Comparison of ENCODE assay signal across 20 cellular contexts in genomic region chr1:56495538-56495937, GRCh38.
DNase-seq lines count a peak whose midpoint lies in the region; ATAC-seq and TF ChIP-seq lines count a peak whose summit lies in the region.
"Had no signal": no experiment of that assay in that cellular context is flagged by ENCODE, and none has a peak within 500 bp of the region (broad histone marks: within the 10 kb centered on the region; RNA-seq: fewer than 3 reads in every experiment).

No MANE protein-coding gene starts in this region.

- H3K27me3 Mint-ChIP-seq in CD14-positive monocyte (ENCODE audit: low read depth in 3 of 3) (peaks cover under 1 to 7% (median 2%) of the 10 kb centered on the region in 3 donors), endodermal cell (ENCODE audit: insufficient read depth) (no peaks in the 10 kb centered on the region)
- H3K27me3 Mint-ChIP-seq: B cell had no signal

- H3K36me3 ChIP-seq in endodermal cell (ENCODE audit: control insufficient read depth, insufficient read depth, low read length) (peaks cover 21% of the 10 kb centered on the region), liver (ENCODE audit: control insufficient read depth in 4 of 4, insufficient read depth in 3 of 4, low read depth in 1 of 4, low read length in 3 of 4) (peaks cover 4 to 29% (median 14%) of the 10 kb centered on the region in 4 donors), HAP-1 (replicated peaks) (no peaks in the 10 kb centered on the region)
- H3K36me3 ChIP-seq: SJCRH30 had no signal

- H3K4me3 ChIP-seq in endodermal cell (ENCODE audit: low read length) (no peak overlapping the region), liver (ENCODE audit: low read depth in 1 of 3, low read length in 3 of 3) (no peak overlapping the region), HAP-1 (no peak overlapping the region)
- H3K4me3 ChIP-seq: GM12878, SJCRH30 had no signal

- no peak for ATAC-seq in GM18520 (IDR thresholded peaks at IDR 0.05; ENCODE audit: unreplicated experiment)
- ATAC-seq: GM12878, Panc1 had no signal

- intact Hi-C loops in CD14-positive monocyte (cut with micrococcal nuclease) = no loop called here

- H3K27me3 ChIP-seq in endodermal cell (ENCODE audit: control insufficient read depth, insufficient read depth, low read length, poor library complexity, severe bottlenecking) (no peaks in the 10 kb centered on the region), liver (ENCODE audit: control insufficient read depth in 4 of 4, insufficient read depth in 4 of 4, low read length in 3 of 4) (no peaks in the 10 kb centered on the region), HAP-1 (ENCODE audit: low read depth) (no peaks in the 10 kb centered on the region)

- TF ChIP-seq CTCF in CD14-positive monocyte (IDR thresholded peaks at IDR 0.05) (no peak), endodermal cell (conservative IDR thresholded peaks at IDR 0.05) (no peak), liver (IDR thresholded peaks at IDR 0.05; ENCODE audit: low read depth, low read length, missing input control) (no peak)

- H3K4me1 Mint-ChIP-seq in CD14-positive monocyte = peaks cover 19% of the 10 kb centered on the region
- peaks cover 78% of the 10 kb centered on the region for H3K4me1 Mint-ChIP-seq in endodermal cell
- H3K4me1 Mint-ChIP-seq: B cell had no signal

- H3K27ac Mint-ChIP-seq in CD14-positive monocyte (peak overlapping the region in 3 of 7 donors; percentile 50 to 69 (median 56)), endodermal cell (peak overlapping the region; percentile 5)
- H3K27ac Mint-ChIP-seq: B cell had no signal

- peak; percentile 53 for DNase-seq in CD14-positive monocyte (ENCODE audit: low spot score)
- DNase-seq in endodermal cell = no peak
- peak; percentile 40 for DNase-seq in retina
- no peak for DNase-seq in HAP-1 (ENCODE audit: low spot score in 2 of 2)
- no peak for DNase-seq in SIG-M5 (lab: John Stamatoyannopoulos, UW)
- DNase-seq: DMS79 treated with DMSO at 0.1 percent for 48 hours, Karpas-422, MV-4-11, NCI-H1105 treated with DMSO at 0.1 percent for 48 hours, NCI-H1694 treated with DMSO at 0.1 percent for 48 hours, NCI-H2081 treated with DMSO at 0.1 percent for 48 hours, NCI-H2171 treated with DMSO at 0.1 percent for 48 hours, NCI-H524 treated with DMSO at 0.1 percent for 48 hours, NCI-H82, SJCRH30 had no signal

- in situ Hi-C loops in HAP-1 (cut with MboI; ENCODE audit: low sequenced_read_pairs) = no loop called here

- WGBS in endodermal cell (ENCODE audit: insufficient coverage in 1 of 2, insufficient read length in 1 of 2), 2 experiments = 89 to 94% methylated on average over 9 to 10 of the region's 10 CpGs
- WGBS in liver = 75% methylated on average over 10 of the region's 10 CpGs

- TF ChIP-seq RAD21 in liver (IDR thresholded peaks at IDR 0.05) = no peak

- H3K4me1 ChIP-seq in endodermal cell (ENCODE audit: control insufficient read depth, insufficient read depth, low read length) (peaks cover 36% of the 10 kb centered on the region), liver (ENCODE audit: control insufficient read depth in 4 of 4, insufficient read depth in 4 of 4, low read length in 3 of 4) (peaks cover 16 to 64% (median 57%) of the 10 kb centered on the region in 4 donors), HAP-1 (no peaks in the 10 kb centered on the region)
- H3K4me1 ChIP-seq: SJCRH30 had no signal

- H3K9ac ChIP-seq in endodermal cell (ENCODE audit: extremely low read depth, low read length, poor library complexity, severe bottlenecking) (no peak overlapping the region), liver (ENCODE audit: low read depth in 1 of 2, low read length in 2 of 2) (peak overlapping the region in 1 of 2 donors; percentile 76)

- no peaks in the 10 kb centered on the region for H3K9me3 ChIP-seq in endodermal cell (ENCODE audit: control insufficient read depth, low read length)
- H3K9me3 ChIP-seq in liver (ENCODE audit: control insufficient read depth in 4 of 4, low read length in 3 of 4) = no peaks in the 10 kb centered on the region
- no peaks in the 10 kb centered on the region for H3K9me3 ChIP-seq in HAP-1
- H3K9me3 ChIP-seq: SJCRH30 had no signal

- H3K36me3 Mint-ChIP-seq in CD14-positive monocyte = peaks cover 0 to 5% of the 10 kb centered on the region in 2 donors
- peaks cover 54% of the 10 kb centered on the region for H3K36me3 Mint-ChIP-seq in endodermal cell (ENCODE audit: low read depth)

- H3K9me3 Mint-ChIP-seq in CD14-positive monocyte (peaks cover 0 to 1% (median 0%) of the 10 kb centered on the region in 7 donors), endodermal cell (no peaks in the 10 kb centered on the region)

- H3K4me3 Mint-ChIP-seq in CD14-positive monocyte = no peak overlapping the region
- no peak overlapping the region for H3K4me3 Mint-ChIP-seq in endodermal cell
- H3K4me3 Mint-ChIP-seq: B cell had no signal

- H3K27ac ChIP-seq in endodermal cell (ENCODE audit: low read depth, low read length) (no peak overlapping the region), liver (ENCODE audit: low read depth in 1 of 2, low read length in 2 of 2) (peak overlapping the region; percentile 84 to 87)
- H3K27ac ChIP-seq: SJCRH30 had no signal

TF ChIP-seq in liver, 16 proteins besides CTCF, POLR2A, EP300 and RAD21:
- TF ChIP-seq GABPA (IDR thresholded peaks at IDR 0.05 in 1 of 2, conservative IDR thresholded peaks at IDR 0.05 in 1 of 2) (no peak), FOXA2 (IDR thresholded peaks at IDR 0.05) (no peak)
- TF ChIP-seq, protein P1, sequence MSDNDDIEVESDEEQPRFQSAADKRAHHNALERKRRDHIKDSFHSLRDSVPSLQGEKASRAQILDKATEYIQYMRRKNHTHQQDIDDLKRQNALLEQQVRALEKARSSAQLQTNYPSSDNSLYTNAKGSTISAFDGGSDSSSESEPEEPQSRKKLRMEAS (IDR thresholded peaks at IDR 0.05) = no peak
- TF ChIP-seq, protein P2, sequence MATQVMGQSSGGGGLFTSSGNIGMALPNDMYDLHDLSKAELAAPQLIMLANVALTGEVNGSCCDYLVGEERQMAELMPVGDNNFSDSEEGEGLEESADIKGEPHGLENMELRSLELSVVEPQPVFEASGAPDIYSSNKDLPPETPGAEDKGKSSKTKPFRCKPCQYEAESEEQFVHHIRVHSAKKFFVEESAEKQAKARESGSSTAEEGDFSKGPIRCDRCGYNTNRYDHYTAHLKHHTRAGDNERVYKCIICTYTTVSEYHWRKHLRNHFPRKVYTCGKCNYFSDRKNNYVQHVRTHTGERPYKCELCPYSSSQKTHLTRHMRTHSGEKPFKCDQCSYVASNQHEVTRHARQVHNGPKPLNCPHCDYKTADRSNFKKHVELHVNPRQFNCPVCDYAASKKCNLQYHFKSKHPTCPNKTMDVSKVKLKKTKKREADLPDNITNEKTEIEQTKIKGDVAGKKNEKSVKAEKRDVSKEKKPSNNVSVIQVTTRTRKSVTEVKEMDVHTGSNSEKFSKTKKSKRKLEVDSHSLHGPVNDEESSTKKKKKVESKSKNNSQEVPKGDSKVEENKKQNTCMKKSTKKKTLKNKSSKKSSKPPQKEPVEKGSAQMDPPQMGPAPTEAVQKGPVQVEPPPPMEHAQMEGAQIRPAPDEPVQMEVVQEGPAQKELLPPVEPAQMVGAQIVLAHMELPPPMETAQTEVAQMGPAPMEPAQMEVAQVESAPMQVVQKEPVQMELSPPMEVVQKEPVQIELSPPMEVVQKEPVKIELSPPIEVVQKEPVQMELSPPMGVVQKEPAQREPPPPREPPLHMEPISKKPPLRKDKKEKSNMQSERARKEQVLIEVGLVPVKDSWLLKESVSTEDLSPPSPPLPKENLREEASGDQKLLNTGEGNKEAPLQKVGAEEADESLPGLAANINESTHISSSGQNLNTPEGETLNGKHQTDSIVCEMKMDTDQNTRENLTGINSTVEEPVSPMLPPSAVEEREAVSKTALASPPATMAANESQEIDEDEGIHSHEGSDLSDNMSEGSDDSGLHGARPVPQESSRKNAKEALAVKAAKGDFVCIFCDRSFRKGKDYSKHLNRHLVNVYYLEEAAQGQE (IDR thresholded peaks at IDR 0.05) = no peak

Comparison
In these comparisons a context has a peak if more than half of its experiments do, and no peak if none do; other contexts are left out.
1. DNase-seq: peak in CD14-positive monocyte (single experiment) and retina (single experiment); none in endodermal cell (single experiment), HAP-1 (0 of 2) and SIG-M5 (single experiment).